In genomic region chr16:85888405-85889331, GRCh38 we compare ENCODE assay signal across 8 cellular contexts. TPM values are rescaled to one million over a fixed set of nuclear protein-coding genes. Genes with fewer than 3 reads are reported as not detected.
DNase-seq lines count a peak whose midpoint lies in the region; FAIRE-seq and TF ChIP-seq lines count a peak whose summit lies in the region.

No MANE protein-coding gene starts in this region.

- H3K27me3 Mint-ChIP-seq in HFFc6 (ENCODE audit: insufficient read depth) = peaks cover 36% of the 10 kb centered on the region

- H3K36me3 Mint-ChIP-seq in HFFc6 (ENCODE audit: low read depth) = no peaks in the 10 kb centered on the region

- WGBS in transverse colon (ENCODE audit: low coverage in 1 of 2), 2 donors = 58 to 65% methylated on average over 5 of the region's 5 CpGs

- FAIRE-seq in frontal cortex (lab: Jason Lieb, UNC) = no peak

- no peak overlapping the region; the same call in 1 of the 2 replicates for H3K27ac Mint-ChIP-seq in HFFc6

- no peaks in the 10 kb centered on the region for H3K9me3 Mint-ChIP-seq in HFFc6

- H3K27me3 ChIP-seq in transverse colon = peaks cover 5% of the 10 kb centered on the region

- H3K4me3 Mint-ChIP-seq in HFFc6 = peak overlapping the region; percentile 49

- intact Hi-C loops in transverse colon (cut with DNase I; ENCODE audit: low total_unique reads) = no loop called here

- no peaks in the 10 kb centered on the region for H3K9me3 ChIP-seq in transverse colon

- no peak for TF ChIP-seq EP300 in transverse colon (IDR thresholded peaks at IDR 0.05; ENCODE audit: low read depth)

- H3K4me1 ChIP-seq in transverse colon = peaks cover 0 to 14% (median 12%) of the 10 kb centered on the region in 4 donors

- H3K4me1 Mint-ChIP-seq in HFFc6 (ENCODE audit: low read depth) = peaks cover 27% of the 10 kb centered on the region

- TF ChIP-seq CTCF in HFFc6 (IDR thresholded peaks at IDR 0.05) (no peak), NB4 (IDR thresholded peaks at IDR 0.05; ENCODE audit: low read depth, low read length) (no peak), choroid plexus epithelial cell (conservative IDR thresholded peaks at IDR 0.05; ENCODE audit: low read depth, low read length) (no peak), transverse colon (IDR thresholded peaks at IDR 0.05) (no peak)

- in situ Hi-C loops in transverse colon (cut with MboI; ENCODE audit: low pct_ligation_motif_present in 1 of 4, low pct_unique_long_range_greater_than_20kb in 1 of 4, low sequenced_read_pairs in 3 of 4) = no loop called here

- peak; percentile 25 for DNase-seq in activated naive CD4-positive, alpha-beta T cell treated with Interleukin-2 at 50 U/mL for 16 hours
- no peak for DNase-seq in activated naive CD4-positive, alpha-beta T cell (lab: John Stamatoyannopoulos, UW)
- DNase-seq in HFFc6 = peak; percentile 57
- peak; percentile 93 for DNase-seq in NB4 (ENCODE audit: low read depth)
- peak; percentile 70 for DNase-seq in choroid plexus epithelial cell (ENCODE audit: low read depth)
- no peak for DNase-seq in occipital lobe (lab: John Stamatoyannopoulos, UW)
- DNase-seq in transverse colon = no peak
- no peak for DNase-seq in frontal cortex (ENCODE audit: low spot score in 2 of 2)

- TF ChIP-seq POLR2A in NB4 (IDR thresholded peaks at IDR 0.05; ENCODE audit: extremely low read depth, insufficient read length) = no peak
- TF ChIP-seq POLR2A in transverse colon (IDR thresholded peaks at IDR 0.05) = no peak

- no peak overlapping the region for H3K27ac ChIP-seq in transverse colon

- no peak overlapping the region for H3K4me3 ChIP-seq in NB4 (ENCODE audit: low read depth, low read length)
- no peak overlapping the region for H3K4me3 ChIP-seq in choroid plexus epithelial cell (ENCODE audit: low read depth, low read length)
- H3K4me3 ChIP-seq in transverse colon = no peak overlapping the region

- H3K36me3 ChIP-seq in transverse colon = no peaks in the 10 kb centered on the region

RNA-seq across cellular contexts. Expression of gene IRF8, which starts 10.3 kb away (rescaled TPM):
- not detected for total RNA-seq in HFFc6 (2021; fragmentation: NEBNext Ultra II Directional; extraction: Animal tissue kit (Norgen Biotek cat#: 25700))
- total RNA-seq in occipital lobe (9.8 TPM), transverse colon (10 to 100 TPM; 20.7 to 70.7 (median 45.2) TPM), frontal cortex (3.7 TPM)

Comparison
In these comparisons a context has a peak if more than half of its experiments do, and no peak if none do; other contexts are left out.
1. DNase-seq: peak in activated naive CD4-positive, alpha-beta T cell treated with Interleukin-2 at 50 U/mL for 16 hours (single experiment), HFFc6 (single experiment), NB4 (single experiment) and choroid plexus epithelial cell (single experiment); none in activated naive CD4-positive, alpha-beta T cell (0 of 4), occipital lobe (single experiment), transverse colon (single experiment) and frontal cortex (0 of 2).